ENCODE assay signal across 1 cellular context in genomic region chr16:89657442-89658220, GRCh38.
A peak's percentile ranks its signal among the peaks of the same experiment; 100 is the strongest.
TF ChIP-seq lines count a peak whose summit lies in the region.

Gene CHMP1A, minus strand, starts transcription at chr16:89657708. Its CDS starts 120 bp downstream, at chr16:89657588.
Gene SPATA33, plus strand, starts transcription at chr16:89657836. Its CDS starts 76 bp downstream, at chr16:89657912.

TF ChIP-seq in HepG2, 621 proteins besides CTCF, POLR2A, EP300 and RAD21 (continued from another document and continues in another):
- peak; percentile 72; the same call in 1 of the 2 replicates for TF ChIP-seq HNF1B (CRISPR knock-in tag; IDR thresholded peaks at IDR 0.05)
- TF ChIP-seq ZNF180 (CRISPR knock-in tag; IDR thresholded peaks at IDR 0.05; ENCODE audit: borderline replicate concordance, low read depth) = peak; percentile 86
- no peak for TF ChIP-seq ZXDC (CRISPR knock-in tag; IDR thresholded peaks at IDR 0.05)
- TF ChIP-seq TFE3 (CRISPR knock-in tag; IDR thresholded peaks at IDR 0.05) = peak; percentile 56; the same call in 1 of the 2 replicates
- TF ChIP-seq ZNF343 (CRISPR knock-in tag; IDR thresholded peaks at IDR 0.05) = peak; percentile 49; the same call in 1 of the 2 replicates
- TF ChIP-seq TBX3 (IDR thresholded peaks at IDR 0.05; ENCODE audit: borderline replicate concordance) = no peak
- TF ChIP-seq KIAA2018 (CRISPR knock-in tag; IDR thresholded peaks at IDR 0.05; ENCODE audit: borderline replicate concordance) = no peak
- peak; percentile 59 for TF ChIP-seq IKZF5 (CRISPR knock-in tag; IDR thresholded peaks at IDR 0.05)
- TF ChIP-seq ATF2 (CRISPR knock-in tag; IDR thresholded peaks at IDR 0.05) = peak; percentile 31; the same call in 1 of the 2 replicates
- TF ChIP-seq ATF7-NPFF (CRISPR knock-in tag; IDR thresholded peaks at IDR 0.05; ENCODE audit: low read depth) = peak; percentile 63; the same call in 1 of the 2 replicates
- no peak for TF ChIP-seq TRIM24 (CRISPR knock-in tag; IDR thresholded peaks at IDR 0.05)
- TF ChIP-seq ZBTB8A (CRISPR knock-in tag; IDR thresholded peaks at IDR 0.05; ENCODE audit: borderline replicate concordance, low read depth) = 0 out of 2 replicates have a peak, but pooled peaks have one; percentile 52
- TF ChIP-seq CERS6 (CRISPR knock-in tag; IDR thresholded peaks at IDR 0.05) = no peak
- no peak for TF ChIP-seq ZMYM2 (CRISPR knock-in tag; IDR thresholded peaks at IDR 0.05)
- TF ChIP-seq ESRRA (CRISPR knock-in tag; IDR thresholded peaks at IDR 0.05; ENCODE audit: low read depth) = no peak
- peak; percentile 33; the same call in 1 of the 2 replicates for TF ChIP-seq PRDM15 (CRISPR knock-in tag; IDR thresholded peaks at IDR 0.05)
- no peak for TF ChIP-seq REXO4 (CRISPR knock-in tag; IDR thresholded peaks at IDR 0.05; ENCODE audit: borderline replicate concordance)
- TF ChIP-seq BORCS8-MEF2B (CRISPR knock-in tag; IDR thresholded peaks at IDR 0.05) = peak; percentile 77
- TF ChIP-seq NFRKB (IDR thresholded peaks at IDR 0.05) = no peak
- TF ChIP-seq ZNF12 (CRISPR knock-in tag; IDR thresholded peaks at IDR 0.05) = peak; percentile 34; the same call in 1 of the 2 replicates
- TF ChIP-seq POGK (CRISPR knock-in tag; conservative IDR thresholded peaks at IDR 0.05) = peak; percentile 74
- TF ChIP-seq ZNF580 (CRISPR knock-in tag; IDR thresholded peaks at IDR 0.05; ENCODE audit: borderline replicate concordance, low read depth) = peak; percentile 77; the same call in 1 of the 2 replicates
- no peak for TF ChIP-seq MAFK (conservative IDR thresholded peaks at IDR 0.05 in 1 of 2, IDR thresholded peaks at IDR 0.05 in 1 of 2; ENCODE audit: low read length in 2 of 2)
- peak; percentile 88 for TF ChIP-seq HOXA3 (CRISPR knock-in tag; IDR thresholded peaks at IDR 0.05)
- peak; percentile 96 for TF ChIP-seq ZMAT3 (CRISPR knock-in tag; conservative IDR thresholded peaks at IDR 0.05)
- TF ChIP-seq ATF7 (IDR thresholded peaks at IDR 0.05) = no peak
- no peak for TF ChIP-seq ATF7 (CRISPR knock-in tag; IDR thresholded peaks at IDR 0.05)
- no peak; the same call in 1 of the 2 replicates for TF ChIP-seq ZIK1 (CRISPR knock-in tag; IDR thresholded peaks at IDR 0.05; ENCODE audit: borderline replicate concordance, low read depth)
- TF ChIP-seq HNRNPK (IDR thresholded peaks at IDR 0.05; ENCODE audit: low read depth, low read length, poor library complexity, severe bottlenecking) = peak; percentile 27
